In genomic region chr3:120332646-120333045, GRCh38 we compare ENCODE assay signal across 11 cellular contexts. TPM values are rescaled to one million over a fixed set of nuclear protein-coding genes. Genes with fewer than 3 reads are reported as not detected.
"Had no signal": no experiment of that assay in that cellular context is flagged by ENCODE, and none has a peak within 500 bp of the region (broad histone marks: within the 10 kb centered on the region; RNA-seq: fewer than 3 reads in every experiment).

No MANE protein-coding gene starts in this region.

- H3K4me2 ChIP-seq: GM23338 had no signal

- FAIRE-seq: H1, H54 had no signal

- H3K27ac ChIP-seq: GM23248 had no signal

- H3K9ac ChIP-seq: GM23248 had no signal

- ATAC-seq: GM23338, HCT116 had no signal

- H3K4me3 ChIP-seq: GM23248, GM23338, HAP-1 had no signal

- DNase-seq: GM23248, GOT3, H7, H9, HCEC 1CT, HFFc6 had no signal

- H3K9me3 ChIP-seq: HAP-1 had no signal

- H2AFZ ChIP-seq: GM23248, GM23338 had no signal

RNA-seq across cellular contexts. Expression of gene GPR156, which starts 47.6 kb away (rescaled TPM):
- total RNA-seq: GM23248 had no signal
- polyA plus RNA-seq: GM23248 had no signal
